In genomic region chr15:37038036-37038715, GRCh38 we compare ENCODE assay signal across 26 cellular contexts.
DNase-seq lines count a peak whose midpoint lies in the region; ATAC-seq and TF ChIP-seq lines count a peak whose summit lies in the region.
"Had no signal": no experiment of that assay in that cellular context is flagged by ENCODE, and none has a peak within 500 bp of the region (broad histone marks: within the 10 kb centered on the region; RNA-seq: fewer than 3 reads in every experiment).

No MANE protein-coding gene starts in this region.

- H3K9me3 Mint-ChIP-seq in progenitor cell of endocrine pancreas (ENCODE audit: low read depth) = no peaks in the 10 kb centered on the region
- H3K9me3 Mint-ChIP-seq in activated CD8-positive, alpha-beta T cell treated with anti-CD3 and anti-CD28 coated beads, Interleukin-2, amount 10 ng/mL, durations not matched to agents 7 days and 5 days (ENCODE audit: insufficient read depth) = no peaks in the 10 kb centered on the region
- H3K9me3 Mint-ChIP-seq: activated naive CD4-positive, alpha-beta T cell treated with anti-CD3 and anti-CD28 coated beads, Interleukin-2, amount 50 U/mL, for 72 hours; CD8-positive, alpha-beta T cell; stimulated activated naive B cell treated with anti-CD40 and anti-IgM and Interleukin-4, amounts not matched to agents 10 μg/mL and 1 μg/mL and 100 μg/mL, for 72 hours had no signal

- no peak for ATAC-seq in activated CD8-positive, alpha-beta T cell treated with anti-CD3 and anti-CD28 coated beads, Interleukin-2, amount 10 ng/mL, durations not matched to agents 7 days and 5 days
- ATAC-seq: activated naive CD4-positive, alpha-beta T cell treated with anti-CD3 and anti-CD28 coated beads, Interleukin-2, amount 50 U/mL, for 72 hours; CD8-positive, alpha-beta T cell; K562; stimulated activated naive B cell treated with anti-CD40 and anti-IgM and Interleukin-4, amounts not matched to agents 10 μg/mL and 1 μg/mL and 100 μg/mL, for 72 hours had no signal

- TF ChIP-seq CTCF in progenitor cell of endocrine pancreas (IDR thresholded peaks at IDR 0.05; ENCODE audit: unreplicated experiment) = no peak

- H3K36me3 Mint-ChIP-seq in progenitor cell of endocrine pancreas (ENCODE audit: insufficient read depth) = peaks cover 20% of the 10 kb centered on the region
- no peaks in the 10 kb centered on the region for H3K36me3 Mint-ChIP-seq in activated CD8-positive, alpha-beta T cell treated with anti-CD3 and anti-CD28 coated beads, Interleukin-2, amount 10 ng/mL, durations not matched to agents 7 days and 5 days (ENCODE audit: low read depth)
- H3K36me3 Mint-ChIP-seq: activated naive CD4-positive, alpha-beta T cell treated with anti-CD3 and anti-CD28 coated beads, Interleukin-2, amount 50 U/mL, for 72 hours; CD8-positive, alpha-beta T cell; stimulated activated naive B cell treated with anti-CD40 and anti-IgM and Interleukin-4, amounts not matched to agents 10 μg/mL and 1 μg/mL and 100 μg/mL, for 72 hours had no signal

- H3K27ac Mint-ChIP-seq in progenitor cell of endocrine pancreas = peak overlapping the region; percentile 15
- no peak overlapping the region for H3K27ac Mint-ChIP-seq in activated CD8-positive, alpha-beta T cell treated with anti-CD3 and anti-CD28 coated beads, Interleukin-2, amount 10 ng/mL, durations not matched to agents 7 days and 5 days
- H3K27ac Mint-ChIP-seq: activated naive CD4-positive, alpha-beta T cell treated with anti-CD3 and anti-CD28 coated beads, Interleukin-2, amount 50 U/mL, for 72 hours; CD8-positive, alpha-beta T cell; stimulated activated naive B cell treated with anti-CD40 and anti-IgM and Interleukin-4, amounts not matched to agents 10 μg/mL and 1 μg/mL and 100 μg/mL, for 72 hours had no signal

- H3K27me3 Mint-ChIP-seq in progenitor cell of endocrine pancreas = no peaks in the 10 kb centered on the region
- no peaks in the 10 kb centered on the region for H3K27me3 Mint-ChIP-seq in activated CD8-positive, alpha-beta T cell treated with anti-CD3 and anti-CD28 coated beads, Interleukin-2, amount 10 ng/mL, durations not matched to agents 7 days and 5 days (ENCODE audit: low read depth)

- H3K4me1 Mint-ChIP-seq in progenitor cell of endocrine pancreas (ENCODE audit: low read depth) = peaks cover 64% of the 10 kb centered on the region
- H3K4me1 Mint-ChIP-seq in activated CD8-positive, alpha-beta T cell treated with anti-CD3 and anti-CD28 coated beads, Interleukin-2, amount 10 ng/mL, durations not matched to agents 7 days and 5 days (ENCODE audit: low read depth) = no peaks in the 10 kb centered on the region
- H3K4me1 Mint-ChIP-seq: stimulated activated naive B cell treated with anti-CD40 and anti-IgM and Interleukin-4, amounts not matched to agents 10 μg/mL and 1 μg/mL and 100 μg/mL, for 72 hours had no signal

- H3K27ac ChIP-seq in caudate nucleus (ENCODE audit: low read depth, low read length) = peak overlapping the region; percentile 53
- H3K27ac ChIP-seq: spleen, suprapubic skin had no signal

- DNase-seq in NCI-H748 (lab: John Stamatoyannopoulos, UW; ENCODE audit: unreplicated experiment) (peak; percentile 20), NCI-H748 treated with DMSO at 0.1 percent for 48 hours (lab: John Stamatoyannopoulos, UW) (no peak), NCI-H345 treated with DMSO at 0.1 percent for 48 hours (lab: John Stamatoyannopoulos, UW; ENCODE audit: unreplicated experiment) (peak; percentile 3), caudate nucleus (lab: John Stamatoyannopoulos, UW) (no peak), progenitor cell of endocrine pancreas (ENCODE audit: low spot score, unreplicated experiment) (no peak), NCI-H1694 (lab: John Stamatoyannopoulos, UW) (no peak)
- no peak for DNase-seq in activated CD8-positive, alpha-beta T cell treated with anti-CD3 and anti-CD28 coated beads, Interleukin-2, amount 10 ng/mL, durations not matched to agents 7 days and 5 days
- no peak for DNase-seq in activated CD4-positive, alpha-beta T cell treated with anti-CD3 and anti-CD28 coated beads for 1 hour
- DNase-seq: AML-193; aorta; CD8-positive, alpha-beta T cell; central memory CD4-positive, alpha-beta T cell; DMS79; GF-D8; kidney glomerular epithelial cell; MG63; NCI-H1694 treated with DMSO at 0.1 percent for 48 hours; RPMI8226; spleen; stimulated activated CD4-positive, alpha-beta T cell treated with anti-CD3 and anti-CD28 coated beads, Interleukin-2, amount 100 ng/mL, for 48 hours; stimulated activated naive B cell treated with anti-CD40 and anti-IgM and Interleukin-4, amounts not matched to agents 10 μg/mL and 1 μg/mL and 100 μg/mL, for 72 hours; T-helper 9 cell; uterus had no signal

- CTCF ChIA-PET in activated CD8-positive, alpha-beta T cell treated with anti-CD3 and anti-CD28 coated beads, Interleukin-2, amount 10 ng/mL, durations not matched to agents 7 days and 5 days (lab: Charles Lee) = no interaction called here

- H3K4me3 Mint-ChIP-seq in progenitor cell of endocrine pancreas (ENCODE audit: low read depth) = no peak overlapping the region
- H3K4me3 Mint-ChIP-seq in activated CD8-positive, alpha-beta T cell treated with anti-CD3 and anti-CD28 coated beads, Interleukin-2, amount 10 ng/mL, durations not matched to agents 7 days and 5 days = no peak overlapping the region
- H3K4me3 Mint-ChIP-seq: CD8-positive, alpha-beta T cell; stimulated activated naive B cell treated with anti-CD40 and anti-IgM and Interleukin-4, amounts not matched to agents 10 μg/mL and 1 μg/mL and 100 μg/mL, for 72 hours had no signal

- POLR2A ChIA-PET in activated CD8-positive, alpha-beta T cell treated with anti-CD3 and anti-CD28 coated beads, Interleukin-2, amount 10 ng/mL, durations not matched to agents 7 days and 5 days (lab: Charles Lee) = no interaction called here

Comparison
In these comparisons a context has a peak if more than half of its experiments do, and no peak if none do; other contexts are left out.
1. DNase-seq: peak in NCI-H748 (single experiment) and NCI-H345 treated with DMSO at 0.1 percent for 48 hours (single experiment); none in NCI-H748 treated with DMSO at 0.1 percent for 48 hours (single experiment), caudate nucleus (0 of 61), progenitor cell of endocrine pancreas (single experiment), NCI-H1694 (single experiment), activated CD8-positive, alpha-beta T cell treated with anti-CD3 and anti-CD28 coated beads, Interleukin-2, amount 10 ng/mL, durations not matched to agents 7 days and 5 days (single experiment) and activated CD4-positive, alpha-beta T cell treated with anti-CD3 and anti-CD28 coated beads for 1 hour (single experiment).